Comparison of ENCODE assay signal across 25 cellular contexts in the genomic region with DNA sequence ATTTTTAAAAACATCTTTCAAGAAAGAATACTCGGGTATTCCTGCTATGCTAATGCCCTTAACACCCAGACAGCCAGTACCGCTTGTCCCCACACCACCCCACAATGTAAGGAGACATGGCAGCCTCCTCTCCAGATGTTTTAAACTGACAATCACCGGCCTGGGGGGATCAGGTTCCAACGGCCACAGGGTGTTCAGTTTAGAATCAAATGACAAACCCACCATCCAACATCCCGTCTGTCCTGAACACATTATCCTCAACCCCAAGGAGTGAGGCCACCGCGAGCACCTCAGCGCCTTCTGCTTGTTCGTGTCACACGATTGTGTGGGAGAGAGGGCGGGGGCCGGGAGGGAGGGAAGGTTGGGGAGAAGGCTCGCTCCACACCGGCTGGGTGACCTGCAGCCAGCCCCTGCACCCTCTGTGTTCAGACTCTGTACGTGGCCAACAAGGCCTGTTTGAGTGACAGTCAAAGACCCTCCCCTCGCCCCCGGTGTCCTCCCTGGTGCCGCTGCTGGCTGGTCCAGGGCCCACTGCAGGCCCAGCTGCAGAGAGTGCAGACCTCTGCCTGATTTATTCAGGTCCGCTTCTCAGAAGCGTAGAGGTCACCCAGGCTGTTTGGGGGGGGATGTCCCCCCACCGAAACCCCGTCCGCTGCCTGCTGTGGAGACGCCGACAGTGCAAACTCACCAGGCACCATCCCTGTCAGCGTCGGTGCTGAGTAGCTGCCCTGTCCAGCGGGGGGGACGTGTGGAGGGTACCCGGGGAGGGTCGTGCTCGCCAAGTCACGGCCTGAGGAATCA.
DNase-seq lines count a peak whose midpoint lies in the region; ATAC-seq and TF ChIP-seq lines count a peak whose summit lies in the region.
"Had no signal": no experiment of that assay in that cellular context is flagged by ENCODE, and none has a peak within 500 bp of the region (broad histone marks: within the 10 kb centered on the region; RNA-seq: fewer than 3 reads in every experiment).

No MANE protein-coding gene starts in this region.

- H3K4me3 ChIP-seq in H7 (ENCODE audit: insufficient read depth, low read depth, low read length) = no peak overlapping the region
- H3K4me3 ChIP-seq: GM12878 had no signal

- intact Hi-C loops in activated B cell treated with CpG ODN at 0.5 μM for 24 hours (cut with micrococcal nuclease) = no loop called here

- no peaks in the 10 kb centered on the region for H3K27me3 ChIP-seq in H7 (ENCODE audit: control insufficient read depth, insufficient read depth, low read length)

- TF ChIP-seq CTCF in activated B cell treated with CpG ODN at 0.5 μM for 24 hours (IDR thresholded peaks at IDR 0.05) (no peak), nephron progenitor cell (IDR thresholded peaks at IDR 0.05) (no peak)

- H3K36me3 Mint-ChIP-seq in activated B cell treated with CpG ODN at 0.5 μM for 24 hours (ENCODE audit: low read depth) = peaks cover 88% of the 10 kb centered on the region
- no peaks in the 10 kb centered on the region for H3K36me3 Mint-ChIP-seq in nephron progenitor cell (ENCODE audit: low read depth)
- H3K36me3 Mint-ChIP-seq in stimulated activated memory B cell treated with anti-CD40 and anti-IgM and Interleukin-4, amounts not matched to agents 10 μg/mL and 1 μg/mL and 100 μg/mL, for 72 hours = peaks cover 61% of the 10 kb centered on the region
- H3K36me3 Mint-ChIP-seq: CD8-positive, alpha-beta T cell had no signal

- peak; percentile 66 for DNase-seq in H7
- no peak for DNase-seq in activated B cell treated with CpG ODN at 0.5 μM for 24 hours
- DNase-seq in nephron progenitor cell = peak; percentile 49
- no peak for DNase-seq in T-helper 9 cell
- no peak for DNase-seq in T1000 (lab: John Stamatoyannopoulos, UW)
- DNase-seq in NOMO-1 treated with dmso at 0.1 percent for 144 hours (lab: John Stamatoyannopoulos, UW; ENCODE audit: unreplicated experiment) = no peak
- DNase-seq: CD8-positive, alpha-beta T cell; DMS 273 treated with DMSO at 0.1 percent for 48 hours; DMS79; EL; GDM1; H9; KBM-7; MV-4-11; NCI-H1105; NCI-H1436 treated with DMSO at 0.1 percent for 48 hours; NCI-H1930; NCI-H2107; NCI-H446; NCI-H524 treated with DMSO at 0.1 percent for 48 hours; NCI-H774; SHP77 treated with DMSO at 0.1 percent for 48 hours had no signal

- no peaks in the 10 kb centered on the region for H3K36me3 ChIP-seq in H7 (replicated peaks; ENCODE audit: control insufficient read depth, insufficient read depth, low read length)

- no peak overlapping the region for H3K4me3 Mint-ChIP-seq in activated B cell treated with CpG ODN at 0.5 μM for 24 hours
- no peak overlapping the region for H3K4me3 Mint-ChIP-seq in nephron progenitor cell
- no peak overlapping the region for H3K4me3 Mint-ChIP-seq in stimulated activated memory B cell treated with anti-CD40 and anti-IgM and Interleukin-4, amounts not matched to agents 10 μg/mL and 1 μg/mL and 100 μg/mL, for 72 hours
- H3K4me3 Mint-ChIP-seq: CD8-positive, alpha-beta T cell; H9 had no signal

- POLR2A ChIA-PET in activated B cell treated with CpG ODN at 0.5 μM for 24 hours (lab: Charles Lee) = interaction anchor here (1.4 kb wide), 1 partner anchor 12 kb away, joined by 4 read pairs; no protein-coding TSS in a partner anchor

- peaks cover 75% of the 10 kb centered on the region for H3K4me1 Mint-ChIP-seq in activated B cell treated with CpG ODN at 0.5 μM for 24 hours
- peaks cover 51% of the 10 kb centered on the region for H3K4me1 Mint-ChIP-seq in nephron progenitor cell
- peaks cover 82% of the 10 kb centered on the region for H3K4me1 Mint-ChIP-seq in stimulated activated memory B cell treated with anti-CD40 and anti-IgM and Interleukin-4, amounts not matched to agents 10 μg/mL and 1 μg/mL and 100 μg/mL, for 72 hours

- peak overlapping the region; percentile 63 for H3K27ac Mint-ChIP-seq in activated B cell treated with CpG ODN at 0.5 μM for 24 hours
- H3K27ac Mint-ChIP-seq in nephron progenitor cell = peak overlapping the region; percentile 68
- peak overlapping the region; percentile 38 for H3K27ac Mint-ChIP-seq in stimulated activated memory B cell treated with anti-CD40 and anti-IgM and Interleukin-4, amounts not matched to agents 10 μg/mL and 1 μg/mL and 100 μg/mL, for 72 hours
- H3K27ac Mint-ChIP-seq: CD8-positive, alpha-beta T cell; H9 had no signal

- H3K9me3 Mint-ChIP-seq in activated B cell treated with CpG ODN at 0.5 μM for 24 hours = no peaks in the 10 kb centered on the region
- H3K9me3 Mint-ChIP-seq in nephron progenitor cell = no peaks in the 10 kb centered on the region
- H3K9me3 Mint-ChIP-seq in stimulated activated memory B cell treated with anti-CD40 and anti-IgM and Interleukin-4, amounts not matched to agents 10 μg/mL and 1 μg/mL and 100 μg/mL, for 72 hours = no peaks in the 10 kb centered on the region
- H3K9me3 Mint-ChIP-seq: CD8-positive, alpha-beta T cell; H9 had no signal

- CTCF ChIA-PET in activated B cell treated with CpG ODN at 0.5 μM for 24 hours (lab: Charles Lee) = no interaction called here

- H3K27me3 Mint-ChIP-seq in activated B cell treated with CpG ODN at 0.5 μM for 24 hours (no peaks in the 10 kb centered on the region), nephron progenitor cell (ENCODE audit: low read depth, poor library complexity) (peaks cover 57% of the 10 kb centered on the region)
- H3K27me3 Mint-ChIP-seq in stimulated activated memory B cell treated with anti-CD40 and anti-IgM and Interleukin-4, amounts not matched to agents 10 μg/mL and 1 μg/mL and 100 μg/mL, for 72 hours = no peaks in the 10 kb centered on the region

- no peak for ATAC-seq in activated B cell treated with CpG ODN at 0.5 μM for 24 hours (ENCODE audit: low read depth)
- no peak for ATAC-seq in stimulated activated memory B cell treated with anti-CD40 and anti-IgM and Interleukin-4, amounts not matched to agents 10 μg/mL and 1 μg/mL and 100 μg/mL, for 72 hours
- ATAC-seq in GM18870 (IDR thresholded peaks at IDR 0.05; ENCODE audit: unreplicated experiment) = no peak
- ATAC-seq: CD8-positive, alpha-beta T cell; GM12878 had no signal

Comparison
In these comparisons a context has a peak if more than half of its experiments do, and no peak if none do; other contexts are left out.
1. DNase-seq: peak in H7 (single experiment) and nephron progenitor cell (single experiment); none in activated B cell treated with CpG ODN at 0.5 μM for 24 hours (single experiment), T-helper 9 cell (single experiment), T1000 (single experiment) and NOMO-1 treated with dmso at 0.1 percent for 144 hours (single experiment).
2. Peak in every context shown above with its lines, with median percentiles within 50 percentile points of each other: H3K27ac Mint-ChIP-seq.